Comparison of ENCODE assay signal across 36 cellular contexts in the genomic region with DNA sequence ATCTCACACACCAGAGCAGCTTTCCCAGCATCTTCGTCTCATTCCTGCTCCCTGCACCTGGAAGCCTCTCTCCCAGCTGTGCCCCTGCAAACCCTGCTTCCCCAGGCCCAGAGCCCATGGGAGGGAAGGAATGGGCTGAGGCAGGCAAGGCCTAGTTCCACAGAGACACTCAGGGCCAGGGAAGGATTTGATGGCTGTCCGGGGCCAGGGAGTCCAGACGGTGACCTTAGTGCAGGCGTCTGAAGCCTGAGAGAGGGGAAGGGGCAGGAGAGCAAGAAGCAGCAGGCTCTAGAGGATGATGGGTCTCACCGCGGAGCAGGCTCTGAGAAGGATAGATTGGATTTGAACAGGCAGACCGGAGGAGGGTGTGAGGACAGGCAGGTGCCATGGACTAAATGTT. TPM values are rescaled to one million over a fixed set of nuclear protein-coding genes. Genes with fewer than 3 reads are reported as not detected.
"Had no signal": no experiment of that assay in that cellular context is flagged by ENCODE, and none has a peak within 500 bp of the region (broad histone marks: within the 10 kb centered on the region; RNA-seq: fewer than 3 reads in every experiment).

No MANE protein-coding gene starts in this region.

- H3K4me1 ChIP-seq: colonic mucosa had no signal

- H3K36me3 Mint-ChIP-seq: activated naive CD8-positive, alpha-beta T cell; WTC11 had no signal

- H3K27me3 ChIP-seq: body of pancreas, colonic mucosa, esophagus squamous epithelium, gastroesophageal sphincter, heart right ventricle, hepatocyte had no signal

- H3K4me3 Mint-ChIP-seq: activated CD4-positive, alpha-beta memory T cell treated with anti-CD3 and anti-CD28 coated beads, Interleukin-2, amount 10 ng/mL, durations not matched to agents 7 days and 5 days; activated CD4-positive, alpha-beta T cell treated with anti-CD3 and anti-CD28 coated beads, Interleukin-2, amount 10 ng/mL, durations not matched to agents 7 days and 5 days; activated naive CD8-positive, alpha-beta T cell; activated T-cell treated with anti-CD3 and anti-CD28 coated beads, Interleukin-2, amount 50 U/mL, for 24 hours; activated T-cell treated with anti-CD3 and anti-CD28 coated beads, Interleukin-2, amount 50 U/mL, for 72 hours; T-helper 17 cell; T-helper 2 cell treated with Interferon-gamma antibody and Interleukin-4, amounts not matched to agents 5 μg/mL and 100 μg/mL, for 36 hours; WTC11 had no signal

- H3K9me3 ChIP-seq: body of pancreas, colonic mucosa, esophagus squamous epithelium, gastroesophageal sphincter had no signal

- H3K27ac ChIP-seq: body of pancreas, colonic mucosa, epithelial cell of prostate, esophagus squamous epithelium, gastroesophageal sphincter, heart right ventricle, hepatocyte, VCaP had no signal

- H3K27me3 Mint-ChIP-seq: activated naive CD8-positive, alpha-beta T cell had no signal

- ATAC-seq: activated T-cell treated with anti-CD3 and anti-CD28 coated beads, Interleukin-2, amount 50 U/mL, for 72 hours; body of pancreas; gastroesophageal sphincter; heart right ventricle; T-helper 17 cell; WTC11 had no signal

- DNase-seq: activated CD4-positive, alpha-beta memory T cell treated with anti-CD3 and anti-CD28 coated beads, Interleukin-2, amount 10 ng/mL, durations not matched to agents 7 days and 5 days; activated CD4-positive, alpha-beta T cell treated with anti-CD3 and anti-CD28 coated beads for 1 hour; activated CD4-positive, alpha-beta T cell treated with anti-CD3 and anti-CD28 coated beads for 4 hours; activated CD4-positive, alpha-beta T cell treated with anti-CD3 and anti-CD28 coated beads, Interleukin-2, amount 10 ng/mL, durations not matched to agents 7 days and 5 days; activated CD4-positive, alpha-beta T cell treated with anti-CD3 and anti-CD28 coated beads, Interleukin-2, amount 50 U/mL, for 4 hours; activated CD8-positive, alpha-beta memory T cell treated with anti-CD3 and anti-CD28 coated beads, Interleukin-2, amount 50 U/mL, for 48 hours; activated gamma-delta T cell; activated naive CD4-positive, alpha-beta T cell treated with anti-CD3 and anti-CD28 coated beads, Interleukin-2, amount 50 U/mL, for 16 hours; activated naive CD4-positive, alpha-beta T cell treated with Interleukin-2 at 50 U/mL for 16 hours; activated T-cell treated with anti-CD3 and anti-CD28 coated beads for 4 hours; activated T-cell treated with anti-CD3 and anti-CD28 coated beads, Interleukin-2, amount 50 U/mL, for 24 hours; activated T-cell treated with anti-CD3 and anti-CD28 coated beads, Interleukin-2, amount 50 U/mL, for 72 hours; amniotic stem cell; anterior cingulate cortex; body of pancreas; caudate nucleus; cerebellar nuclear complex; colonic mucosa; effector CD8-positive, alpha-beta T cell; esophagus squamous epithelium; foreskin melanocyte; heart right ventricle; T-helper 17 cell; T1000 had no signal

- H2AFZ ChIP-seq: hepatocyte had no signal

- H3K27ac Mint-ChIP-seq: activated CD4-positive, alpha-beta memory T cell treated with anti-CD3 and anti-CD28 coated beads, Interleukin-2, amount 10 ng/mL, durations not matched to agents 7 days and 5 days; activated CD4-positive, alpha-beta T cell treated with anti-CD3 and anti-CD28 coated beads, Interleukin-2, amount 10 ng/mL, durations not matched to agents 7 days and 5 days; activated naive CD8-positive, alpha-beta T cell; activated T-cell treated with anti-CD3 and anti-CD28 coated beads, Interleukin-2, amount 50 U/mL, for 24 hours; activated T-cell treated with anti-CD3 and anti-CD28 coated beads, Interleukin-2, amount 50 U/mL, for 72 hours; T-helper 17 cell; T-helper 2 cell treated with Interferon-gamma antibody and Interleukin-4, amounts not matched to agents 5 μg/mL and 100 μg/mL, for 36 hours; WTC11 had no signal

- H3K4me2 ChIP-seq: hepatocyte had no signal

- H3K79me2 ChIP-seq: hepatocyte had no signal

- H3K9me3 Mint-ChIP-seq: activated CD4-positive, alpha-beta memory T cell treated with anti-CD3 and anti-CD28 coated beads, Interleukin-2, amount 10 ng/mL, durations not matched to agents 7 days and 5 days; activated CD4-positive, alpha-beta T cell treated with anti-CD3 and anti-CD28 coated beads, Interleukin-2, amount 10 ng/mL, durations not matched to agents 7 days and 5 days; activated T-cell treated with anti-CD3 and anti-CD28 coated beads, Interleukin-2, amount 50 U/mL, for 24 hours; activated T-cell treated with anti-CD3 and anti-CD28 coated beads, Interleukin-2, amount 50 U/mL, for 72 hours; T-helper 2 cell treated with Interferon-gamma antibody and Interleukin-4, amounts not matched to agents 5 μg/mL and 100 μg/mL, for 36 hours had no signal

RNA-seq across cellular contexts. Expression of gene TNNI1, which starts 22.2 kb away (rescaled TPM):
- total RNA-seq: activated CD4-positive, alpha-beta memory T cell treated with anti-CD3 and anti-CD28 coated beads, Interleukin-2, amount 10 ng/mL, durations not matched to agents 7 days and 5 days; activated CD4-positive, alpha-beta T cell treated with anti-CD3 and anti-CD28 coated beads, Interleukin-2, amount 10 ng/mL, durations not matched to agents 7 days and 5 days; activated T-cell treated with anti-CD3 and anti-CD28 coated beads, Interleukin-2, amount 50 U/mL, for 72 hours; body of pancreas; colonic mucosa; dermis microvascular lymphatic vessel endothelial cell; endothelial cell of umbilical vein; esophagus squamous epithelium; fibroblast of lung; gastroesophageal sphincter; glomerular endothelial cell; T-helper 17 cell had no signal

RNA-seq across cellular contexts. Expression of gene LAD1, which starts 44.6 kb away (rescaled TPM):
- total RNA-seq: activated CD4-positive, alpha-beta memory T cell treated with anti-CD3 and anti-CD28 coated beads, Interleukin-2, amount 10 ng/mL, durations not matched to agents 7 days and 5 days; activated CD4-positive, alpha-beta T cell treated with anti-CD3 and anti-CD28 coated beads, Interleukin-2, amount 10 ng/mL, durations not matched to agents 7 days and 5 days; activated T-cell treated with anti-CD3 and anti-CD28 coated beads, Interleukin-2, amount 50 U/mL, for 72 hours; dermis microvascular lymphatic vessel endothelial cell; endothelial cell of umbilical vein; fibroblast of lung; fibroblast of villous mesenchyme; T-helper 17 cell had no signal
